Comparison of ENCODE assay signal across 17 cellular contexts in genomic region chr2:169590804-169591203, GRCh38.
"Had no signal": no experiment of that assay in that cellular context is flagged by ENCODE, and none has a peak within 500 bp of the region (broad histone marks: within the 10 kb centered on the region; RNA-seq: fewer than 3 reads in every experiment).

No MANE protein-coding gene starts in this region.

- H3K4me3 ChIP-seq: hepatocyte, spleen, tibial nerve had no signal

- H3K9me3 ChIP-seq: spleen, tibial nerve had no signal

- H3K27me3 ChIP-seq: hepatocyte, spleen, tibial nerve had no signal

- DNase-seq: activated CD4-positive, alpha-beta T cell treated with anti-CD3 and anti-CD28 coated beads, Interleukin-2, amount 50 U/mL, for 4 hours; activated gamma-delta T cell treated with Interleukin-2 at 50 U/mL for 16 hours; activated naive CD8-positive, alpha-beta T cell treated with anti-CD3 and anti-CD28 coated beads for 36 hours; activated T-cell treated with anti-CD3 and anti-CD28 coated beads, Interleukin-2, amount 50 U/mL, for 72 hours; amniotic stem cell; effector memory CD8-positive, alpha-beta T cell; left cardiac atrium; nephron progenitor cell; occipital lobe; posterior cingulate gyrus; retina; spleen; stimulated activated naive CD4-positive, alpha-beta T cell treated with Interleukin-2 at 50 U/mL for 16 hours had no signal

- H3K27ac Mint-ChIP-seq: activated naive CD8-positive, alpha-beta T cell treated with anti-CD3 and anti-CD28 coated beads for 36 hours; nephron progenitor cell; T-helper 1 cell treated with Interleukin-12 subunit alpha and Interleukin-12 subunit beta and Interleukin-4 antibody, amounts not matched to agents 30 μg/mL and 1 μg/mL, for 36 hours had no signal

- H3K36me3 ChIP-seq: tibial nerve had no signal

- ATAC-seq: activated T-cell treated with anti-CD3 and anti-CD28 coated beads, Interleukin-2, amount 50 U/mL, for 72 hours; effector memory CD8-positive, alpha-beta T cell; left cardiac atrium had no signal

- H3K9me3 Mint-ChIP-seq: activated naive CD8-positive, alpha-beta T cell treated with anti-CD3 and anti-CD28 coated beads for 36 hours; activated T-cell treated with anti-CD3 and anti-CD28 coated beads, Interleukin-2, amount 50 U/mL, for 72 hours; effector memory CD8-positive, alpha-beta T cell; T-helper 1 cell treated with Interleukin-12 subunit alpha and Interleukin-12 subunit beta and Interleukin-4 antibody, amounts not matched to agents 30 μg/mL and 1 μg/mL, for 36 hours had no signal

- H3K4me3 Mint-ChIP-seq: activated naive CD8-positive, alpha-beta T cell treated with anti-CD3 and anti-CD28 coated beads for 36 hours; effector memory CD8-positive, alpha-beta T cell; nephron progenitor cell; T-helper 1 cell treated with Interleukin-12 subunit alpha and Interleukin-12 subunit beta and Interleukin-4 antibody, amounts not matched to agents 30 μg/mL and 1 μg/mL, for 36 hours had no signal

- H3K4me2 ChIP-seq: hepatocyte had no signal

- H3K27me3 Mint-ChIP-seq: activated naive CD8-positive, alpha-beta T cell treated with anti-CD3 and anti-CD28 coated beads for 36 hours; effector memory CD8-positive, alpha-beta T cell had no signal

- H2AFZ ChIP-seq: hepatocyte had no signal

- H3K27ac ChIP-seq: hepatocyte, tibial nerve, VCaP had no signal
